In the genomic region with DNA sequence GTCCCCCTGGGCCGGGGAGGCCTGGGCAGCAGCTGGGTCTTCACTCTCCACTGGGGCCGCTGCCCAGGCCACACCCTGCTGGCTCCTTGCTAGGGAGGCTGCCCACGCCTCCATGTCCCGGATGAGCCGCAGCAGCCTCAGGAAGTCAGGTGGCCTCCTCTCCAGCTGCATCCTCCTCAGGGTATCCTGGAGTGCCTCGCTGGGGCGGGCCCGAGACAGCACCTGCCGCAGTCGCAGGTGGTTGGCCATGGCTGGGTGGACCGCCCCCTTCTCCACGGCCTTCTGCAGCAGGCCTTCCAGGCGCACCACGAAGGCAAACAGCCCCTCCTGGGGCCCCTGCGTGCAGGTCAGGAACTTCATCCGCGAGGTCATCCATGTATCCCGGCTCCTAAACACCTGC, we compare ENCODE assay signal across 22 cellular contexts. TPM values are rescaled to one million over a fixed set of nuclear protein-coding genes. Genes with fewer than 3 reads are reported as not detected.
"Had no signal": no experiment of that assay in that cellular context is flagged by ENCODE, and none has a peak within 500 bp of the region (broad histone marks: within the 10 kb centered on the region; RNA-seq: fewer than 3 reads in every experiment).

No MANE protein-coding gene starts in this region.

- H3K4me1 Mint-ChIP-seq: activated B cell treated with CpG ODN at 0.5 μM for 24 hours, neural crest cell had no signal

- H3K4me3 Mint-ChIP-seq: activated B cell treated with CpG ODN at 0.5 μM for 24 hours; activated CD4-positive, alpha-beta memory T cell treated with anti-CD3 and anti-CD28 coated beads for 36 hours; activated naive CD8-positive, alpha-beta T cell; neural crest cell had no signal

- ATAC-seq: esophagus mucosa; gastrocnemius medialis; heart left ventricle; left lung; stimulated activated naive CD8-positive, alpha-beta T cell treated with anti-CD3 and anti-CD28 coated beads, Interleukin-15, Interleukin-2, amounts not matched to agents 100 U/mL and 50 U/mL, for 24 hours had no signal

- H3K27ac ChIP-seq: gastrocnemius medialis, heart left ventricle, left lung, prostate gland, right atrium auricular region, tibial artery had no signal

- H3K27ac Mint-ChIP-seq: activated B cell treated with CpG ODN at 0.5 μM for 24 hours; activated CD4-positive, alpha-beta memory T cell treated with anti-CD3 and anti-CD28 coated beads for 36 hours; activated naive CD8-positive, alpha-beta T cell had no signal

- DNase-seq: activated B cell treated with CpG ODN at 0.5 μM for 24 hours; activated CD4-positive, alpha-beta memory T cell treated with anti-CD3 and anti-CD28 coated beads for 36 hours; activated CD4-positive, alpha-beta T cell treated with anti-CD3 and anti-CD28 coated beads for 4 hours; cerebellar nuclear complex; effector CD4-positive, alpha-beta T cell; gastrocnemius medialis; heart left ventricle; left lung; mammary epithelial cell; stimulated activated CD4-positive, alpha-beta T cell treated with anti-CD3 and anti-CD28 coated beads, Interleukin-2, amount 100 ng/mL, for 24 hours; stimulated activated naive CD8-positive, alpha-beta T cell treated with anti-CD3 and anti-CD28 coated beads, Interleukin-15, Interleukin-2, amounts not matched to agents 100 U/mL and 50 U/mL, for 24 hours; substantia nigra; tibial artery had no signal

- H3K9me3 Mint-ChIP-seq: activated B cell treated with CpG ODN at 0.5 μM for 24 hours; activated CD4-positive, alpha-beta memory T cell treated with anti-CD3 and anti-CD28 coated beads for 36 hours; neural crest cell had no signal

- H3K27me3 Mint-ChIP-seq: activated CD4-positive, alpha-beta memory T cell treated with anti-CD3 and anti-CD28 coated beads for 36 hours had no signal

- H3K36me3 ChIP-seq: gastrocnemius medialis, heart left ventricle, left lung, prostate gland, right atrium auricular region, tibial artery had no signal

- H3K4me1 ChIP-seq: gastrocnemius medialis, heart left ventricle, left lung, prostate gland, right atrium auricular region, tibial artery had no signal

- H3K36me3 Mint-ChIP-seq: activated CD4-positive, alpha-beta memory T cell treated with anti-CD3 and anti-CD28 coated beads for 36 hours; activated naive CD8-positive, alpha-beta T cell had no signal

- H3K27me3 ChIP-seq: right atrium auricular region had no signal

- H3K9me3 ChIP-seq: gastrocnemius medialis, heart left ventricle, left lung, prostate gland, tibial artery had no signal

- H3K4me3 ChIP-seq: gastrocnemius medialis, heart left ventricle, left lung, prostate gland, right atrium auricular region, tibial artery had no signal

RNA-seq across cellular contexts. Expression of gene PNMA6F, which starts 2.3 kb away (rescaled TPM):
- total RNA-seq: activated B cell treated with CpG ODN at 0.5 μM for 24 hours; activated CD4-positive, alpha-beta memory T cell treated with anti-CD3 and anti-CD28 coated beads for 36 hours; bronchial epithelial cell; esophagus mucosa; gastrocnemius medialis; heart left ventricle; kidney epithelial cell; left lung; mammary epithelial cell; myocyte; neural crest cell; omental fat pad; right atrium auricular region had no signal
- polyA plus RNA-seq: heart left ventricle, mammary epithelial cell had no signal
